ENCODE assay signal across 12 cellular contexts in the genomic region with DNA sequence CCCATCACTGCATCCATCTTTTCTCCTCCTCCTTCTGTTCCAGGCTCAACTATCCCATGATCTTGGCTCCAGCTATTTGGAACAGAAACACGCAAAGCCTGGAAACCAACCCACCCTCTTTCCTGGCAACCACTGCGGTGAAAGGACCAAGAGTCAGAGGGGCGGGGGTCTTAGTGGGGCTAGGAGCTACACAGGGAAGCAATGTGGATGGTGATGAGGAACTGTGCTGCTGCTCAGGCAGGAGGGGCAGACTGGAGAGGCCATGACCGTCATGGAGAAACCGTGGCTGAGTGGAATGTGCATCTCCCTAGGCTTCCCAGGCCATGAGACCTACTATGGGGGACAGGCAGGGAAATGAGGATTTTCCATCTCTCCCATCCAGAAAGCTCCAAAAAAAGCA. TPM values are rescaled to one million over a fixed set of nuclear protein-coding genes. Genes with fewer than 3 reads are reported as not detected.
DNase-seq lines count a peak whose midpoint lies in the region; ATAC-seq and TF ChIP-seq lines count a peak whose summit lies in the region.
"Had no signal": no experiment of that assay in that cellular context is flagged by ENCODE, and none has a peak within 500 bp of the region (broad histone marks: within the 10 kb centered on the region; RNA-seq: fewer than 3 reads in every experiment).

No MANE protein-coding gene starts in this region.

- no peaks in the 10 kb centered on the region for H3K9me3 Mint-ChIP-seq in CD4-positive, alpha-beta T cell
- no peaks in the 10 kb centered on the region for H3K9me3 Mint-ChIP-seq in activated T-helper 2 cell treated with anti-CD3 and anti-CD28 coated beads, Interferon-gamma antibody, Interleukin-2, Interleukin-4, amounts not matched to agents 10 μg/mL and 5 μg/mL and 100 μg/mL, durations not matched to agents 14 hours and 24 hours and 36 hours
- H3K9me3 Mint-ChIP-seq: activated naive CD4-positive, alpha-beta T cell treated with anti-CD3 and anti-CD28 coated beads, Interleukin-2, amount 50 U/mL, for 24 hours; IgD-negative memory B cell had no signal

- no peaks in the 10 kb centered on the region for H3K4me1 Mint-ChIP-seq in CD4-positive, alpha-beta T cell (ENCODE audit: low read depth)
- H3K4me1 Mint-ChIP-seq in activated T-helper 2 cell treated with anti-CD3 and anti-CD28 coated beads, Interferon-gamma antibody, Interleukin-2, Interleukin-4, amounts not matched to agents 10 μg/mL and 5 μg/mL and 100 μg/mL, durations not matched to agents 14 hours and 24 hours and 36 hours (ENCODE audit: low read depth), result peaks cover 15% of the 10 kb centered on the region
- H3K4me1 Mint-ChIP-seq: activated naive CD4-positive, alpha-beta T cell treated with anti-CD3 and anti-CD28 coated beads, Interleukin-2, amount 50 U/mL, for 24 hours had no signal

- H3K4me1 ChIP-seq in right cardiac atrium (ENCODE audit: control insufficient read depth, insufficient read depth, low read length), result peaks cover 18% of the 10 kb centered on the region
- H3K4me1 ChIP-seq: Caco-2 had no signal

- DNase-seq in CD4-positive, alpha-beta T cell, result no peak
- no peak for DNase-seq in activated T-helper 2 cell treated with anti-CD3 and anti-CD28 coated beads, Interferon-gamma antibody, Interleukin-2, Interleukin-4, amounts not matched to agents 10 μg/mL and 5 μg/mL and 100 μg/mL, durations not matched to agents 14 hours and 24 hours and 36 hours (ENCODE audit: low spot score)
- DNase-seq in right cardiac atrium (no peak), CD1c-positive myeloid dendritic cell (ENCODE audit: extremely low spot score) (no peak), GM20000 (ENCODE audit: low spot score) (no peak), NCI-H510A (lab: John Stamatoyannopoulos, UW) (no peak)
- DNase-seq: Caco-2 had no signal

- WGBS in right cardiac atrium, result 43% methylated on average over 5 of the region's 5 CpGs

- intact Hi-C loops in CD4-positive, alpha-beta T cell (cut with DNase I, micrococcal nuclease), result no loop called here
- intact Hi-C loops in activated T-helper 2 cell treated with anti-CD3 and anti-CD28 coated beads, Interferon-gamma antibody, Interleukin-2, Interleukin-4, amounts not matched to agents 10 μg/mL and 5 μg/mL and 100 μg/mL, durations not matched to agents 14 hours and 24 hours and 36 hours (cut with micrococcal nuclease), result no loop called here
- intact Hi-C loops in right cardiac atrium (cut with DNase I), result loop anchor here in 1 of 4 donors (5.0 kb wide), 1 partner anchor 49 kb away; the partner anchor contains the start of gene ANXA11

- no peak for ATAC-seq in CD4-positive, alpha-beta T cell (ENCODE audit: poor library complexity)
- ATAC-seq in right cardiac atrium (peak; percentile 7 to 18), GM19452 (IDR thresholded peaks at IDR 0.05; ENCODE audit: unreplicated experiment) (no peak)

- no peak overlapping the region for H3K4me3 ChIP-seq in right cardiac atrium (ENCODE audit: low read length)
- H3K4me3 ChIP-seq in skin epidermis, result no peak overlapping the region

- no peaks in the 10 kb centered on the region for H3K27me3 ChIP-seq in CD4-positive, alpha-beta T cell (ENCODE audit: control insufficient read depth, insufficient read depth, low read length)
- no peaks in the 10 kb centered on the region for H3K27me3 ChIP-seq in right cardiac atrium (ENCODE audit: control insufficient read depth, insufficient read depth)
- H3K27me3 ChIP-seq: neutrophil had no signal

- no peak overlapping the region for H3K4me3 Mint-ChIP-seq in CD4-positive, alpha-beta T cell
- H3K4me3 Mint-ChIP-seq in activated T-helper 2 cell treated with anti-CD3 and anti-CD28 coated beads, Interferon-gamma antibody, Interleukin-2, Interleukin-4, amounts not matched to agents 10 μg/mL and 5 μg/mL and 100 μg/mL, durations not matched to agents 14 hours and 24 hours and 36 hours (ENCODE audit: low read depth), result no peak overlapping the region
- H3K4me3 Mint-ChIP-seq: activated naive CD4-positive, alpha-beta T cell treated with anti-CD3 and anti-CD28 coated beads, Interleukin-2, amount 50 U/mL, for 24 hours; IgD-negative memory B cell had no signal

- H3K27ac ChIP-seq in CD4-positive, alpha-beta T cell (ENCODE audit: low read depth, low read length), result no peak overlapping the region
- H3K27ac ChIP-seq in right cardiac atrium (ENCODE audit: low read length), result peak overlapping the region; percentile 94
- peak overlapping the region in 16 of 21 experiments; percentile 12 to 83 (median 59) for H3K27ac ChIP-seq in skin epidermis

- H3K36me3 Mint-ChIP-seq in CD4-positive, alpha-beta T cell (ENCODE audit: low read depth), result peaks cover 100% of the 10 kb centered on the region
- H3K36me3 Mint-ChIP-seq in activated T-helper 2 cell treated with anti-CD3 and anti-CD28 coated beads, Interferon-gamma antibody, Interleukin-2, Interleukin-4, amounts not matched to agents 10 μg/mL and 5 μg/mL and 100 μg/mL, durations not matched to agents 14 hours and 24 hours and 36 hours (ENCODE audit: low read depth), result peaks cover 92% of the 10 kb centered on the region

- POLR2A ChIA-PET in CD4-positive, alpha-beta T cell (lab: Charles Lee), result interaction anchor here (1.0 to 1.1 kb wide), 2 partner anchors 11 to 29 kb away, joined by 3 to 4 read pairs; no protein-coding TSS in a partner anchor

- TF ChIP-seq CTCF in CD4-positive, alpha-beta T cell (IDR thresholded peaks at IDR 0.05), result no peak
- TF ChIP-seq CTCF in GM20000 (IDR thresholded peaks at IDR 0.05; ENCODE audit: extremely low read depth, missing control alignments), result no peak

- H3K27me3 Mint-ChIP-seq in CD4-positive, alpha-beta T cell, result no peaks in the 10 kb centered on the region
- H3K27me3 Mint-ChIP-seq in activated T-helper 2 cell treated with anti-CD3 and anti-CD28 coated beads, Interferon-gamma antibody, Interleukin-2, Interleukin-4, amounts not matched to agents 10 μg/mL and 5 μg/mL and 100 μg/mL, durations not matched to agents 14 hours and 24 hours and 36 hours (ENCODE audit: low read depth), result no peaks in the 10 kb centered on the region
- H3K27me3 Mint-ChIP-seq: activated naive CD4-positive, alpha-beta T cell treated with anti-CD3 and anti-CD28 coated beads, Interleukin-2, amount 50 U/mL, for 24 hours; IgD-negative memory B cell had no signal

- no peaks in the 10 kb centered on the region for H3K9me3 ChIP-seq in CD4-positive, alpha-beta T cell (ENCODE audit: control insufficient read depth, low read length)
- H3K9me3 ChIP-seq in right cardiac atrium (ENCODE audit: control insufficient read depth, low read length), result no peaks in the 10 kb centered on the region
- H3K9me3 ChIP-seq: Caco-2 had no signal

- CTCF ChIA-PET in CD4-positive, alpha-beta T cell (lab: Charles Lee), result interaction anchor here (1.6 kb wide), 1 partner anchor 14 kb away, joined by 3 read pairs; no protein-coding TSS in a partner anchor

- peak overlapping the region; percentile 14 for H3K27ac Mint-ChIP-seq in CD4-positive, alpha-beta T cell
- H3K27ac Mint-ChIP-seq in activated T-helper 2 cell treated with anti-CD3 and anti-CD28 coated beads, Interferon-gamma antibody, Interleukin-2, Interleukin-4, amounts not matched to agents 10 μg/mL and 5 μg/mL and 100 μg/mL, durations not matched to agents 14 hours and 24 hours and 36 hours, result peak overlapping the region; percentile 8
- H3K27ac Mint-ChIP-seq: activated naive CD4-positive, alpha-beta T cell treated with anti-CD3 and anti-CD28 coated beads, Interleukin-2, amount 50 U/mL, for 24 hours had no signal

RNA-seq across cellular contexts. Expression of gene PLAC9, which starts 25.6 kb away (rescaled TPM):
- not detected for total RNA-seq in CD4-positive, alpha-beta T cell
- not detected in 2 replicates for total RNA-seq in activated T-helper 2 cell treated with anti-CD3 and anti-CD28 coated beads, Interferon-gamma antibody, Interleukin-2, Interleukin-4, amounts not matched to agents 10 μg/mL and 5 μg/mL and 100 μg/mL, durations not matched to agents 14 hours and 24 hours and 36 hours
- total RNA-seq in right cardiac atrium, result 10 to 100 TPM; 47.5 to 92.2 (median 61.2) TPM
- polyA plus RNA-seq in right cardiac atrium, result 78.6 TPM
- total RNA-seq: Caco-2 had no signal
- polyA plus RNA-seq: IgD-negative memory B cell had no signal

RNA-seq across cellular contexts. Expression of gene ANXA11, which starts 47.2 kb away (rescaled TPM):
- total RNA-seq in CD4-positive, alpha-beta T cell, result 100 to 1,000 TPM; 153 to 159 TPM
- 251 and 264 TPM in 2 replicates for total RNA-seq in activated T-helper 2 cell treated with anti-CD3 and anti-CD28 coated beads, Interferon-gamma antibody, Interleukin-2, Interleukin-4, amounts not matched to agents 10 μg/mL and 5 μg/mL and 100 μg/mL, durations not matched to agents 14 hours and 24 hours and 36 hours
- 100 to 1,000 TPM; 371 to 451 (median 403) TPM for total RNA-seq in right cardiac atrium
- polyA plus RNA-seq in right cardiac atrium, result 232 TPM

Comparison
In these comparisons a context has a peak if more than half of its experiments do, and no peak if none do; other contexts are left out.
1. ATAC-seq: peak in right cardiac atrium (2 of 2); none in CD4-positive, alpha-beta T cell (single experiment) and GM19452 (single experiment).
2. RNA of gene PLAC9, which starts 25.6 kb away (total RNA-seq): 47.5 to 92.2 TPM in right cardiac atrium; not detected in CD4-positive, alpha-beta T cell and not detected in activated T-helper 2 cell treated with anti-CD3 and anti-CD28 coated beads, Interferon-gamma antibody, Interleukin-2, Interleukin-4, amounts not matched to agents 10 μg/mL and 5 μg/mL and 100 μg/mL, durations not matched to agents 14 hours and 24 hours and 36 hours; every median in the first group is over 10 times any median in the second.